Comparison of ENCODE assay signal across 16 cellular contexts in genomic region chr2:152403395-152403794, GRCh38.
DNase-seq lines count a peak whose midpoint lies in the region; ATAC-seq and TF ChIP-seq lines count a peak whose summit lies in the region.
"Had no signal": no experiment of that assay in that cellular context is flagged by ENCODE, and none has a peak within 500 bp of the region (broad histone marks: within the 10 kb centered on the region; RNA-seq: fewer than 3 reads in every experiment).

No MANE protein-coding gene starts in this region.

- DNase-seq in Right ventricle myocardium inferior (ENCODE audit: missing footprints) (no peak), cardiac septum (ENCODE audit: low spot score) (no peak), dermis blood vessel endothelial cell (peak; percentile 65), mesendoderm (no peak), upper lobe of right lung (no peak), ecto neural progenitor cell (ENCODE audit: low spot score) (no peak)
- DNase-seq: activated T-cell treated with anti-CD3 and anti-CD28 coated beads, Interleukin-2, amount 50 U/mL, for 4 hours; effector CD4-positive, alpha-beta T cell; HFFc6; mesenchymal stem cell; NCI-H1105 treated with DMSO at 0.1 percent for 48 hours; nephron progenitor cell; NK-92 treated with Interleukin-12 subunit alpha and Interleukin-12 subunit beta, amount 100 ng/mL, for 24 hours; stimulated activated CD4-positive, alpha-beta T cell treated with anti-CD3 and anti-CD28 coated beads, Interleukin-12 subunit alpha, Interleukin-12 subunit beta, amount 100 ng/mL, for 4 hours had no signal

- H4K5ac ChIP-seq in mesendoderm (ENCODE audit: low read length) = no peak overlapping the region

- no peak for TF ChIP-seq CTCF in upper lobe of right lung (IDR thresholded peaks at IDR 0.05)

- H2BK5ac ChIP-seq in mesendoderm (ENCODE audit: low read length) = no peak overlapping the region

- peaks cover 32% of the 10 kb centered on the region for H3K79me1 ChIP-seq in mesendoderm (ENCODE audit: low read length)

- no peaks in the 10 kb centered on the region for H3K36me3 ChIP-seq in mesendoderm (ENCODE audit: control insufficient read depth, insufficient read depth, low read length)
- no peaks in the 10 kb centered on the region for H3K36me3 ChIP-seq in upper lobe of right lung

- H3K27ac ChIP-seq in mesendoderm (ENCODE audit: low read depth, low read length) = no peak overlapping the region
- H3K27ac ChIP-seq in upper lobe of right lung = no peak overlapping the region

- peak overlapping the region; percentile 31 for H3K18ac ChIP-seq in mesendoderm (ENCODE audit: low read length)

- no peak overlapping the region for H4K8ac ChIP-seq in mesendoderm (ENCODE audit: low read depth, low read length)

- no peak overlapping the region for H3K56ac ChIP-seq in mesendoderm (ENCODE audit: low read length)

- WGBS in mesendoderm (ENCODE audit: extremely low coverage, insufficient coverage, low lambda C conversion rate) = no CpG with 5 or more reads among the region's 3 CpGs

- H3K27me3 ChIP-seq in mesendoderm (ENCODE audit: insufficient read depth, low read length, poor library complexity) (no peaks in the 10 kb centered on the region), upper lobe of right lung (no peaks in the 10 kb centered on the region)

- H3K9ac ChIP-seq in mesendoderm (ENCODE audit: low read length) = no peak overlapping the region

- intact Hi-C loops in Right ventricle myocardium inferior (cut with DNase I) = no loop called here
- intact Hi-C loops in cardiac septum (cut with DNase I) = no loop called here
- intact Hi-C loops in upper lobe of right lung (cut with DNase I) = no loop called here

- H3K79me2 ChIP-seq in mesendoderm (ENCODE audit: control insufficient read depth, insufficient read depth, low read length) = peaks cover 46% of the 10 kb centered on the region

- no peak overlapping the region for H2BK15ac ChIP-seq in mesendoderm (replicated peaks; ENCODE audit: low read depth)

- ATAC-seq in Right ventricle myocardium inferior (peak; percentile 36), upper lobe of right lung (peak; percentile 48), HG03460 (IDR thresholded peaks at IDR 0.05; ENCODE audit: unreplicated experiment) (no peak), HG02798 (IDR thresholded peaks at IDR 0.05; ENCODE audit: poor library complexity, unreplicated experiment) (no peak)

- no peak overlapping the region for H2AK5ac ChIP-seq in mesendoderm (ENCODE audit: low read length)

- H3K4me1 ChIP-seq in mesendoderm (ENCODE audit: control insufficient read depth, low read depth, low read length) = peaks cover 32% of the 10 kb centered on the region
- H3K4me1 ChIP-seq in upper lobe of right lung = peaks cover 52% of the 10 kb centered on the region

- no peak overlapping the region for H3K4ac ChIP-seq in mesendoderm (ENCODE audit: low read depth, low read length)

- no peak overlapping the region for H3K4me2 ChIP-seq in mesendoderm (ENCODE audit: low read length)

- no peak overlapping the region for H2BK120ac ChIP-seq in mesendoderm (ENCODE audit: low read depth, low read length)

- no peaks in the 10 kb centered on the region for H3K9me3 ChIP-seq in upper lobe of right lung

- no peak overlapping the region for H3K23ac ChIP-seq in mesendoderm (ENCODE audit: low read length)

- H3K4me3 ChIP-seq in mesendoderm (ENCODE audit: low read length) (no peak overlapping the region), upper lobe of right lung (no peak overlapping the region)

Comparison
In these comparisons a context has a peak if more than half of its experiments do, and no peak if none do; other contexts are left out.
1. ATAC-seq: peak in Right ventricle myocardium inferior (single experiment) and upper lobe of right lung (single experiment); none in HG03460 (single experiment) and HG02798 (single experiment).